In genomic region chr4:168880811-168881595, GRCh38 we compare ENCODE assay signal across 9 cellular contexts.
DNase-seq lines count a peak whose midpoint lies in the region; ATAC-seq and TF ChIP-seq lines count a peak whose summit lies in the region.
"Had no signal": no experiment of that assay in that cellular context is flagged by ENCODE, and none has a peak within 500 bp of the region (broad histone marks: within the 10 kb centered on the region; RNA-seq: fewer than 3 reads in every experiment).

No MANE protein-coding gene starts in this region.

- WGBS in mesodermal cell (ENCODE audit: insufficient coverage in 2 of 2), 2 experiments: 90% methylated on average over 5 to 6 of the region's 8 CpGs
- WGBS in lower leg skin, 2 donors: 79 to 84% methylated on average over 8 of the region's 8 CpGs

- H3K9me3 ChIP-seq in mesodermal cell (ENCODE audit: control insufficient read depth, low read length): peaks cover 7% of the 10 kb centered on the region

- H3K4me3 ChIP-seq in mesodermal cell (ENCODE audit: extremely low read depth, insufficient read depth, low read length, poor library complexity, severe bottlenecking): no peak overlapping the region
- no peak overlapping the region for H3K4me3 ChIP-seq in lower leg skin (ENCODE audit: low read depth, poor library complexity, severe bottlenecking)

- no peak for TF ChIP-seq POLR2A in GM18505 (IDR thresholded peaks at IDR 0.05; ENCODE audit: borderline replicate concordance, extremely low read depth, insufficient read depth, insufficient read length)
- TF ChIP-seq POLR2A in lower leg skin (IDR thresholded peaks at IDR 0.05): no peak

- peaks cover 57% of the 10 kb centered on the region for H3K36me3 ChIP-seq in mesodermal cell (ENCODE audit: control insufficient read depth, insufficient read depth, low read length)

- peaks cover 11% of the 10 kb centered on the region for H3K4me1 ChIP-seq in mesodermal cell (ENCODE audit: control insufficient read depth, insufficient read depth, low read length, poor library complexity, severe bottlenecking)

- no peak for TF ChIP-seq CTCF in lower leg skin (IDR thresholded peaks at IDR 0.05)

- peak; percentile 97 for DNase-seq in NOMO-1 treated with DMSO at 0.1 percent for 48 hours (lab: John Stamatoyannopoulos, UW; ENCODE audit: unreplicated experiment)
- DNase-seq in kidney glomerular epithelial cell (lab: John Stamatoyannopoulos, UW): no peak
- DNase-seq in lower leg skin (ENCODE audit: low spot score in 2 of 2): no peak
- no peak for DNase-seq in DMS153 treated with DMSO at 0.1 percent for 48 hours (lab: John Stamatoyannopoulos, UW; ENCODE audit: unreplicated experiment)
- DNase-seq in foreskin melanocyte: no peak

- intact Hi-C loops in lower leg skin (cut with DNase I; ENCODE audit: low total_unique reads): no loop called here

- H3K27ac ChIP-seq in mesodermal cell (ENCODE audit: low read depth, low read length, severe bottlenecking): peak overlapping the region; percentile 42

- peak; percentile 78 for ATAC-seq in GM18505 (IDR thresholded peaks at IDR 0.05; ENCODE audit: unreplicated experiment)
- ATAC-seq in HG02623 (IDR thresholded peaks at IDR 0.05; ENCODE audit: unreplicated experiment): peak; percentile 59
- ATAC-seq: Panc1 had no signal
